In the genomic region with DNA sequence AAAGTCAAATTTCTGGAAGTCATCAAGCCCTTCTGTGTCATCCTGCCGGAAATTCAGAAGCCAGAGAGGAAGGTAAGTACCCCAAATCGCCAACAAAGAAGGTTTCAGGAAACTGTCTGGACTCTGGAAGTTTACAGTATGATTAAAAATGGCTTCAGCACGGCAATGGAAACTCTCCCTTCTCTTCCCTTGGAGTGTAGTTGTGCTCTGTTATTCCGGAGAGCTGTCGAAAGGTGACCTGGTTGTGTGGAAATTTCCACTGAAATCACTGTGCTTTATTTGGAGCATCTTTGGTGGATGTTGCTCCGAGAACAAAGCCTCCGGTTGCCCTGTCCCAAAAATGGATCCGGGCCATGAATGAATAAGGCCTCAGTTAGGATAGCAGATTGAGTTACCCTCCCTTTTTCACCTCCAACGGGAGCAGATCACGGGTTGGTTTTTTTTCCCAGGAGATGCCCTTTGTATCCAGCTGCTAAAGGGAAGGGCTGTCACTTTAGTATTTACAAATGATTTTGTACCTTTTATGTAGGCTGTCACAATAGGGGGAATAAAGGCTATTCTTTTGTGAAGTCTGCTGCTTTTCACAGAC, we compare ENCODE assay signal across 8 cellular contexts.
DNase-seq lines count a peak whose midpoint lies in the region; ATAC-seq and TF ChIP-seq lines count a peak whose summit lies in the region.

No MANE protein-coding gene starts in this region.

- H3K27ac ChIP-seq in SK-N-MC (peak overlapping the region; percentile 61), parathyroid adenoma (peak overlapping the region; percentile 82)

- H3K4me3 ChIP-seq in SK-N-MC (peak overlapping the region; percentile 98), fibroblast of mammary gland (ENCODE audit: control insufficient read depth, low read depth, low read length) (peak overlapping the region; percentile 94), parathyroid adenoma (ENCODE audit: low read depth, low read length) (peak overlapping the region; percentile 92)

- no peaks in the 10 kb centered on the region for H3K27me3 ChIP-seq in parathyroid adenoma (ENCODE audit: control insufficient read depth, insufficient read depth, low read length)

- peaks cover 14% of the 10 kb centered on the region for H3K4me1 ChIP-seq in parathyroid adenoma

- ATAC-seq in GM21515 (IDR thresholded peaks at IDR 0.05; ENCODE audit: unreplicated experiment) (no peak), HG03039 (IDR thresholded peaks at IDR 0.05; ENCODE audit: unreplicated experiment) (no peak)

- DNase-seq in NCI-H2081 (lab: John Stamatoyannopoulos, UW): peak; percentile 19 to 52
- DNase-seq in NCI-H2081 treated with DMSO at 0.1 percent for 48 hours (lab: John Stamatoyannopoulos, UW): no peak
- DNase-seq in SK-N-MC (ENCODE audit: low read depth, low spot score): no peak
- DNase-seq in fibroblast of mammary gland (ENCODE audit: low read depth): peak; percentile 29
- no peak for DNase-seq in stimulated activated CD4-positive, alpha-beta T cell treated with anti-CD3 and anti-CD28 coated beads, Interleukin-1b, Interleukin-23, amount 100 ng/mL, for 48 hours

- H2AFZ ChIP-seq in parathyroid adenoma: peak overlapping the region; percentile 89

- H3K36me3 ChIP-seq in SK-N-MC (ENCODE audit: insufficient read depth, low read length) (peaks cover 49% of the 10 kb centered on the region), parathyroid adenoma (ENCODE audit: control insufficient read depth, insufficient read depth, low read length) (no peaks in the 10 kb centered on the region)

- no peaks in the 10 kb centered on the region for H3K9me3 ChIP-seq in SK-N-MC (ENCODE audit: low read depth, low read length)
- H3K9me3 ChIP-seq in parathyroid adenoma (ENCODE audit: control insufficient read depth, low read length): no peaks in the 10 kb centered on the region

- peak overlapping the region; percentile 72 for H3K4me2 ChIP-seq in parathyroid adenoma (ENCODE audit: low read length)

- peaks cover 24% of the 10 kb centered on the region for H3K79me2 ChIP-seq in parathyroid adenoma

- TF ChIP-seq CTCF in fibroblast of mammary gland (conservative IDR thresholded peaks at IDR 0.05; ENCODE audit: control insufficient read depth, insufficient read depth, low read depth, low read length): no peak
- no peak for TF ChIP-seq CTCF in parathyroid adenoma (IDR thresholded peaks at IDR 0.05)

- peak overlapping the region; percentile 99 for H3K9ac ChIP-seq in SK-N-MC (ENCODE audit: insufficient read length)
- H3K9ac ChIP-seq in parathyroid adenoma: peak overlapping the region; percentile 78

Comparison
In these comparisons a context has a peak if more than half of its experiments do, and no peak if none do; other contexts are left out.
1. DNase-seq: peak in NCI-H2081 (2 of 2) and fibroblast of mammary gland (single experiment); none in NCI-H2081 treated with DMSO at 0.1 percent for 48 hours (single experiment), SK-N-MC (single experiment) and stimulated activated CD4-positive, alpha-beta T cell treated with anti-CD3 and anti-CD28 coated beads, Interleukin-1b, Interleukin-23, amount 100 ng/mL, for 48 hours (single experiment).
2. Peak in every context shown above with its lines, with median percentiles within 50 percentile points of each other: H3K4me3 ChIP-seq.